23 cellular contexts compared by ENCODE assay signal in genomic region chr2:234687718-234688475, GRCh38.
"Had no signal": no experiment of that assay in that cellular context is flagged by ENCODE, and none has a peak within 500 bp of the region (broad histone marks: within the 10 kb centered on the region; RNA-seq: fewer than 3 reads in every experiment).

No MANE protein-coding gene starts in this region.

- H3K36me3 ChIP-seq: ascending aorta, breast epithelium, thyroid gland had no signal

- DNase-seq: activated CD4-positive, alpha-beta T cell treated with anti-CD3 and anti-CD28 coated beads, Interleukin-2, amount 10 ng/mL, durations not matched to agents 7 days and 5 days; activated CD8-positive, alpha-beta memory T cell treated with anti-CD3 and anti-CD28 coated beads, Interleukin-2, amount 50 U/mL, for 4 hours; activated effector memory CD4-positive, alpha-beta T cell treated with Interleukin-2 at 50 U/mL for 16 hours; activated naive CD4-positive, alpha-beta T cell treated with anti-CD3 and anti-CD28 coated beads, Interleukin-2, amount 10 ng/mL, durations not matched to agents 7 days and 5 days; activated naive CD8-positive, alpha-beta T cell treated with anti-CD3 and anti-CD28 coated beads, Interleukin-2, amount 50 U/mL, for 24 hours; activated T-cell treated with anti-CD3 and anti-CD28 coated beads, Interleukin-2, amount 50 U/mL, for 48 hours; cerebellar nuclear complex; effector memory CD4-positive, alpha-beta T cell; foreskin fibroblast; hippocampal formation; islet precursor cell; midbrain; nucleus accumbens; posterior cingulate gyrus; stimulated activated CD4-positive, alpha-beta T cell treated with anti-CD3 and anti-CD28 coated beads, Interleukin-1b, Interleukin-23, amount 100 ng/mL, for 48 hours; stimulated activated CD8-positive, alpha-beta memory T cell treated with anti-CD3 and anti-CD28 coated beads, Interleukin-4, amount 100 ng/mL, for 48 hours; stimulated activated naive CD4-positive, alpha-beta T cell treated with Interleukin-2 at 50 U/mL for 16 hours; T-cell; T-helper 9 cell; thyroid gland had no signal

- H3K27ac ChIP-seq: ascending aorta, thyroid gland had no signal

- H3K4me1 ChIP-seq: breast epithelium had no signal

- H3K27me3 ChIP-seq: ascending aorta, breast epithelium, thyroid gland had no signal

- H3K9me3 ChIP-seq: ascending aorta, breast epithelium, thyroid gland had no signal

- H3K4me3 ChIP-seq: ascending aorta, breast epithelium, lung, thyroid gland had no signal
